1 cellular context compared by ENCODE assay signal in genomic region chr11:75097173-75097557, GRCh38.
TF ChIP-seq lines count a peak whose summit lies in the region.

No MANE protein-coding gene starts in this region.

TF ChIP-seq in K562, 482 proteins besides CTCF, POLR2A, EP300 and RAD21 (continued from another document):
- TF ChIP-seq ZFP91 (CRISPR knock-in tag; IDR thresholded peaks at IDR 0.05) = no peak
- TF ChIP-seq MTA2 (IDR thresholded peaks at IDR 0.05; ENCODE audit: low read depth) = no peak
- TF ChIP-seq ADNP (tag; IDR thresholded peaks at IDR 0.05) = peak; percentile 98
- peak; percentile 22; the same call in 1 of the 2 replicates for TF ChIP-seq ZNF395 (CRISPR knock-in tag; IDR thresholded peaks at IDR 0.05)
- no peak for TF ChIP-seq BMI1 (IDR thresholded peaks at IDR 0.05; ENCODE audit: low read length)
- TF ChIP-seq HDAC2 (IDR thresholded peaks at IDR 0.05) = peak; percentile 93
- TF ChIP-seq, protein P1, sequence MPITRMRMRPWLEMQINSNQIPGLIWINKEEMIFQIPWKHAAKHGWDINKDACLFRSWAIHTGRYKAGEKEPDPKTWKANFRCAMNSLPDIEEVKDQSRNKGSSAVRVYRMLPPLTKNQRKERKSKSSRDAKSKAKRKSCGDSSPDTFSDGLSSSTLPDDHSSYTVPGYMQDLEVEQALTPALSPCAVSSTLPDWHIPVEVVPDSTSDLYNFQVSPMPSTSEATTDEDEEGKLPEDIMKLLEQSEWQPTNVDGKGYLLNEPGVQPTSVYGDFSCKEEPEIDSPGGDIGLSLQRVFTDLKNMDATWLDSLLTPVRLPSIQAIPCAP (CRISPR knock-in tag; IDR thresholded peaks at IDR 0.05; ENCODE audit: borderline replicate concordance) = no peak
- TF ChIP-seq E2F6 (IDR thresholded peaks at IDR 0.05; ENCODE audit: borderline replicate concordance in 1 of 2, extremely low read depth in 1 of 2, insufficient read depth in 1 of 2, insufficient read length in 1 of 2, low read depth in 1 of 2, low read length in 1 of 2, poor library complexity in 1 of 2, severe bottlenecking in 1 of 2) = no peak
- 0 out of 2 replicates have a peak, but pooled peaks have one; percentile 7 for TF ChIP-seq ZNF24 (IDR thresholded peaks at IDR 0.05)
- TF ChIP-seq, protein P2, sequence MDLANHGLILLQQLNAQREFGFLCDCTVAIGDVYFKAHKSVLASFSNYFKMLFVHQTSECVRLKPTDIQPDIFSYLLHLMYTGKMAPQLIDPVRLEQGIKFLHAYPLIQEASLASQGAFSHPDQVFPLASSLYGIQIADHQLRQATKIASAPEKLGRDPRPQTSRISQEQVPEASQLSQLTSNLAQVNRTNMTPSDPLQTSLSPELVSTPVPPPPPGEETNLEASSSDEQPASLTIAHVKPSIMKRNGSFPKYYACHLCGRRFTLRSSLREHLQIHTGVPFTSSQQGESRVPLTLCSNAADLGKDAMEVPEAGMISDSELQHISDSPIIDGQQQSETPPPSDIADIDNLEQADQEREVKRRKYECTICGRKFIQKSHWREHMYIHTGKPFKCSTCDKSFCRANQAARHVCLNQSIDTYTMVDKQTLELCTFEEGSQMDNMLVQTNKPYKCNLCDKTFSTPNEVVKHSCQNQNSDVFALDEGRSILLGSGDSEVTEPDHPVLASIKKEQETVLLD (IDR thresholded peaks at IDR 0.05) = no peak
- peak; percentile 99 for TF ChIP-seq RBM25 (IDR thresholded peaks at IDR 0.05; ENCODE audit: low read depth, low read length, severe bottlenecking)
- TF ChIP-seq SPI1 (IDR thresholded peaks at IDR 0.05; ENCODE audit: borderline replicate concordance, low read depth, low read length) = no peak
- no peak; the same call in 1 of the 2 replicates for TF ChIP-seq ETV5 (CRISPR knock-in tag; IDR thresholded peaks at IDR 0.05; ENCODE audit: low read depth)
- TF ChIP-seq SMARCE1 (IDR thresholded peaks at IDR 0.05) = no peak
- no peak for TF ChIP-seq ZSCAN29 (IDR thresholded peaks at IDR 0.05)
- no peak for TF ChIP-seq ATF3 (IDR thresholded peaks at IDR 0.05)
- TF ChIP-seq ATF3 (CRISPR knock-in tag; conservative IDR thresholded peaks at IDR 0.05) = 0 out of 2 replicates have a peak, but pooled peaks have one; percentile 14
- peak; percentile 87 for TF ChIP-seq ESRRA (IDR thresholded peaks at IDR 0.05; ENCODE audit: borderline replicate concordance, low read depth)
- 0 out of 2 replicates have a peak, but pooled peaks have one; percentile 44 for TF ChIP-seq SMAD4 (CRISPR knock-in tag; conservative IDR thresholded peaks at IDR 0.05)
- no peak for TF ChIP-seq PATZ1 (CRISPR knock-in tag; IDR thresholded peaks at IDR 0.05; ENCODE audit: borderline replicate concordance)
- TF ChIP-seq, protein P3, sequence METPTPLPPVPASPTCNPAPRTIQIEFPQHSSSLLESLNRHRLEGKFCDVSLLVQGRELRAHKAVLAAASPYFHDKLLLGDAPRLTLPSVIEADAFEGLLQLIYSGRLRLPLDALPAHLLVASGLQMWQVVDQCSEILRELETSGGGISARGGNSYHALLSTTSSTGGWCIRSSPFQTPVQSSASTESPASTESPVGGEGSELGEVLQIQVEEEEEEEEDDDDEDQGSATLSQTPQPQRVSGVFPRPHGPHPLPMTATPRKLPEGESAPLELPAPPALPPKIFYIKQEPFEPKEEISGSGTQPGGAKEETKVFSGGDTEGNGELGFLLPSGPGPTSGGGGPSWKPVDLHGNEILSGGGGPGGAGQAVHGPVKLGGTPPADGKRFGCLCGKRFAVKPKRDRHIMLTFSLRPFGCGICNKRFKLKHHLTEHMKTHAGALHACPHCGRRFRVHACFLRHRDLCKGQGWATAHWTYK (CRISPR knock-in tag; IDR thresholded peaks at IDR 0.05) = no peak
- no peak for TF ChIP-seq MAFK (IDR thresholded peaks at IDR 0.05; ENCODE audit: low read length)
- TF ChIP-seq NR4A1 (CRISPR knock-in tag; IDR thresholded peaks at IDR 0.05) = no peak
- 0 out of 2 replicates have a peak, but pooled peaks have one; percentile 15 for TF ChIP-seq NR4A1 (tag; IDR thresholded peaks at IDR 0.05)
- no peak for TF ChIP-seq SIN3A (IDR thresholded peaks at IDR 0.05; ENCODE audit: borderline replicate concordance in 2 of 2, control insufficient read depth in 1 of 2, low read depth in 2 of 2, low read length in 2 of 2)
- no peak for TF ChIP-seq CBFA2T2 (conservative IDR thresholded peaks at IDR 0.05)
- 0 out of 2 replicates have a peak, but pooled peaks have one; percentile 12 for TF ChIP-seq FOXJ2 (tag; IDR thresholded peaks at IDR 0.05)
- TF ChIP-seq BCOR (IDR thresholded peaks at IDR 0.05) = peak; percentile 99
- TF ChIP-seq, protein P4, sequence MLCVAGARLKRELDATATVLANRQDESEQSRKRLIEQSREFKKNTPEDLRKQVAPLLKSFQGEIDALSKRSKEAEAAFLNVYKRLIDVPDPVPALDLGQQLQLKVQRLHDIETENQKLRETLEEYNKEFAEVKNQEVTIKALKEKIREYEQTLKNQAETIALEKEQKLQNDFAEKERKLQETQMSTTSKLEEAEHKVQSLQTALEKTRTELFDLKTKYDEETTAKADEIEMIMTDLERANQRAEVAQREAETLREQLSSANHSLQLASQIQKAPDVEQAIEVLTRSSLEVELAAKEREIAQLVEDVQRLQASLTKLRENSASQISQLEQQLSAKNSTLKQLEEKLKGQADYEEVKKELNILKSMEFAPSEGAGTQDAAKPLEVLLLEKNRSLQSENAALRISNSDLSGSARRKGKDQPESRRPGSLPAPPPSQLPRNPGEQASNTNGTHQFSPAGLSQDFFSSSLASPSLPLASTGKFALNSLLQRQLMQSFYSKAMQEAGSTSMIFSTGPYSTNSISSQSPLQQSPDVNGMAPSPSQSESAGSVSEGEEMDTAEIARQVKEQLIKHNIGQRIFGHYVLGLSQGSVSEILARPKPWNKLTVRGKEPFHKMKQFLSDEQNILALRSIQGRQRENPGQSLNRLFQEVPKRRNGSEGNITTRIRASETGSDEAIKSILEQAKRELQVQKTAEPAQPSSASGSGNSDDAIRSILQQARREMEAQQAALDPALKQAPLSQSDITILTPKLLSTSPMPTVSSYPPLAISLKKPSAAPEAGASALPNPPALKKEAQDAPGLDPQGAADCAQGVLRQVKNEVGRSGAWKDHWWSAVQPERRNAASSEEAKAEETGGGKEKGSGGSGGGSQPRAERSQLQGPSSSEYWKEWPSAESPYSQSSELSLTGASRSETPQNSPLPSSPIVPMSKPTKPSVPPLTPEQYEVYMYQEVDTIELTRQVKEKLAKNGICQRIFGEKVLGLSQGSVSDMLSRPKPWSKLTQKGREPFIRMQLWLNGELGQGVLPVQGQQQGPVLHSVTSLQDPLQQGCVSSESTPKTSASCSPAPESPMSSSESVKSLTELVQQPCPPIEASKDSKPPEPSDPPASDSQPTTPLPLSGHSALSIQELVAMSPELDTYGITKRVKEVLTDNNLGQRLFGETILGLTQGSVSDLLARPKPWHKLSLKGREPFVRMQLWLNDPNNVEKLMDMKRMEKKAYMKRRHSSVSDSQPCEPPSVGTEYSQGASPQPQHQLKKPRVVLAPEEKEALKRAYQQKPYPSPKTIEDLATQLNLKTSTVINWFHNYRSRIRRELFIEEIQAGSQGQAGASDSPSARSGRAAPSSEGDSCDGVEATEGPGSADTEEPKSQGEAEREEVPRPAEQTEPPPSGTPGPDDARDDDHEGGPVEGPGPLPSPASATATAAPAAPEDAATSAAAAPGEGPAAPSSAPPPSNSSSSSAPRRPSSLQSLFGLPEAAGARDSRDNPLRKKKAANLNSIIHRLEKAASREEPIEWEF (CRISPR knock-in tag; IDR thresholded peaks at IDR 0.05) = no peak
